17 cellular contexts compared by ENCODE assay signal in the genomic region with DNA sequence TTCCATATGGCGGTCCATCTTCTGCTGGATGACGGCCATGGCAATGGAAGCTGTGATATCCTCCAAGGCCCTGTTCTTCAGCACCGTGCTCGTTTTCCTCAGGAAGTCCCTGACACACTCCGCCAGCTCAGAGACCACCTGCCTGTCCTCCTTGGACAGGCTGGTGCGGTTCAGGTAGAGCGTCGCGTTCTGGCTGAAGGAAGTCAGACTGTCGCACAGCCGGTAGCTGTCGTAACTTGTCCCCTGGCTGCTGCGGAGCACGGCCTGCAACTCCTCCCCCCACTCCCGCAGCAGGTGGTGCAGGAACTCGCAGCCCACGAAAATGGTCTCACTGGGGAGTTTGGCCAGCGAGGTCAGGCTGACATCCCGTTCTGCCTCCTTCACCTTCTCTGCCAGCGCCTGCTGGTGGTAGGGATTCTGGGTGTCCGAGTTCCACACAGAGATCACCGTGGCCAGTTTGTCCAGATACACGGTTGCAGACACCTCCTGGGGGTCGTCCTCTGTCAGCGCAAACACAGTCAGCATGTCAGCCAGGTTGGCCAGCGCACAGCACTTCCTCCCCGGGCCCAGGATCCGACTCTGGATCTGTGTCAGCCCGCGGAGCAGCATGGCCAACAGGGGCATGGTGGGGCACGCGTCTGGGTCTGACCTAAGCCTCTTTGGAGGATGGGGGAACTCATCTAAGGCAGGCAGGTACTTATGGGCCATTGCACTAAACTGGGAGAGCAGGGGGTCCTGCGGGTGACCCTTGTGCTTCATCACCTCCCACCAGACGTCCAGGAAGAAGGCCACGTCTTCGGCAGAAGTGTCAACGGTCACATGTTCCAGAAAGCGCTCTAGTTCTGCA. TPM values are rescaled to one million over a fixed set of nuclear protein-coding genes. Genes with fewer than 3 reads are reported as not detected.
DNase-seq lines count a peak whose midpoint lies in the region; TF ChIP-seq lines count a peak whose summit lies in the region.
"Had no signal": no experiment of that assay in that cellular context is flagged by ENCODE, and none has a peak within 500 bp of the region (broad histone marks: within the 10 kb centered on the region; RNA-seq: fewer than 3 reads in every experiment).

No MANE protein-coding gene starts in this region.

- no peak overlapping the region for H3K27ac Mint-ChIP-seq in immature natural killer cell
- H3K27ac Mint-ChIP-seq: B cell; CD8-positive, alpha-beta T cell; HFFc6 had no signal

- intact Hi-C loops in posterior vena cava (cut with DNase I) (no loop called here), adrenal gland (cut with DNase I) (no loop called here)

- no peak overlapping the region for H3K4me3 Mint-ChIP-seq in immature natural killer cell
- H3K4me3 Mint-ChIP-seq: B cell; CD14-positive monocyte; CD8-positive, alpha-beta T cell; HFFc6 had no signal

- H3K4me2 ChIP-seq in BLaER1 treated with 17β-estradiol and CSF1 and Interleukin-3, amounts not matched to agents 10 nM and 100 nM, result peak overlapping the region; percentile 57 to 85 (median 69)

- 94 to 96% (median 95%) methylated on average over 16 to 38 of the region's 38 CpGs for WGBS in adrenal gland, 4 donors

- H3K27me3 Mint-ChIP-seq in immature natural killer cell (ENCODE audit: low read depth in 3 of 3), result peaks cover 0 to 5% (median 0%) of the 10 kb centered on the region in 3 donors
- H3K27me3 Mint-ChIP-seq: B cell had no signal

- H3K4me1 ChIP-seq in BLaER1 treated with 17β-estradiol and CSF1 and Interleukin-3, amounts not matched to agents 10 nM and 100 nM, result peaks cover 39 to 68% (median 61%) of the 10 kb centered on the region in 10 experiments
- H3K4me1 ChIP-seq in HEK293 (ENCODE audit: control insufficient read depth, insufficient read depth, low read length) (no peaks in the 10 kb centered on the region), adrenal gland (replicated peaks in 1 of 2) (peaks cover 8 to 10% of the 10 kb centered on the region in 2 donors)

- peaks cover 60 to 86% (median 77%) of the 10 kb centered on the region in 11 experiments for H3K36me3 ChIP-seq in BLaER1 treated with 17β-estradiol and CSF1 and Interleukin-3, amounts not matched to agents 10 nM and 100 nM
- H3K36me3 ChIP-seq in HEK293 (ENCODE audit: control insufficient read depth in 2 of 2, insufficient read depth in 1 of 2, low read length in 2 of 2), result peaks cover 25 to 82% of the 10 kb centered on the region in 2 experiments
- peaks cover 0 to 46% of the 10 kb centered on the region in 2 donors for H3K36me3 ChIP-seq in adrenal gland (replicated peaks in 1 of 2)

- POLR2A ChIA-PET in HEK293 (lab: Yijun Ruan, JAX), result interaction anchor here (1.5 kb wide), 1 partner anchor 8 kb away, joined by 3 read pairs; no protein-coding TSS in a partner anchor

- no peaks in the 10 kb centered on the region for H3K27me3 ChIP-seq in BLaER1 treated with 17β-estradiol and CSF1 and Interleukin-3, amounts not matched to agents 10 nM and 100 nM
- H3K27me3 ChIP-seq in adrenal gland, result no peaks in the 10 kb centered on the region

- peaks cover 25 to 26% of the 10 kb centered on the region in 2 donors for H3K4me1 Mint-ChIP-seq in immature natural killer cell

- CTCF ChIA-PET in HEK293 (lab: Yijun Ruan, JAX), result interaction anchor here (0.6 kb wide), 1 partner anchor 9 kb away, joined by 3 read pairs; no protein-coding TSS in a partner anchor

- peaks cover 0 to 13% (median 7%) of the 10 kb centered on the region in 11 experiments; a peak in 9 of 22 replicates for H3K9me3 ChIP-seq in BLaER1 treated with 17β-estradiol and CSF1 and Interleukin-3, amounts not matched to agents 10 nM and 100 nM (replicated peaks in 1 of 11)
- H3K9me3 ChIP-seq in HEK293 (ENCODE audit: control insufficient read depth, insufficient read depth, low read depth, low read length) (no peaks in the 10 kb centered on the region), adrenal gland (replicated peaks in 1 of 3) (no peaks in the 10 kb centered on the region)
- H3K9me3 ChIP-seq: HAP-1 had no signal

- H3K36me3 Mint-ChIP-seq in immature natural killer cell, result peaks cover 7 to 12% (median 10%) of the 10 kb centered on the region in 3 donors

- TF ChIP-seq CTCF in HEK293 (tag by site-specific recombination; IDR thresholded peaks at IDR 0.05) (no peak), adrenal gland (IDR thresholded peaks at IDR 0.05) (no peak)

- H3K4me3 ChIP-seq in BLaER1 treated with 17β-estradiol and CSF1 and Interleukin-3, amounts not matched to agents 10 nM and 100 nM, result peak overlapping the region in 1 of 10 experiments; percentile 4; a peak in 3 of 20 replicates
- no peak overlapping the region for H3K4me3 ChIP-seq in HEK293 (ENCODE audit: low read depth, low read length)
- no peak overlapping the region for H3K4me3 ChIP-seq in adrenal gland
- H3K4me3 ChIP-seq: HAP-1 had no signal

- TF ChIP-seq POLR2A in adrenal gland (IDR thresholded peaks at IDR 0.05), result no peak

- H3K9me3 Mint-ChIP-seq in immature natural killer cell, result no peaks in the 10 kb centered on the region
- H3K9me3 Mint-ChIP-seq: CD8-positive, alpha-beta T cell had no signal

- DNase-seq in cerebellar cortex (ENCODE audit: low spot score) (peak; percentile 39), posterior vena cava (ENCODE audit: low spot score) (peak; percentile 63), adrenal gland (no peak), NCI-H1694 (lab: John Stamatoyannopoulos, UW) (no peak), immature natural killer cell (no peak)
- DNase-seq: CD8-positive, alpha-beta T cell; COR-L47; DMS153; DMS79 treated with DMSO at 0.1 percent for 48 hours; EL; GDM1; HFFc6 had no signal

- peak overlapping the region in 8 of 11 experiments; percentile 13 to 63 (median 44); a peak in 11 of 22 replicates for H3K27ac ChIP-seq in BLaER1 treated with 17β-estradiol and CSF1 and Interleukin-3, amounts not matched to agents 10 nM and 100 nM
- H3K27ac ChIP-seq in HEK293 (ENCODE audit: extremely low read depth, low read depth, low read length) (no peak overlapping the region), adrenal gland (no peak overlapping the region)

- peak overlapping the region in 8 of 11 experiments; percentile 8 to 67 (median 34); a peak in 12 of 22 replicates for H3K9ac ChIP-seq in BLaER1 treated with 17β-estradiol and CSF1 and Interleukin-3, amounts not matched to agents 10 nM and 100 nM

- peaks cover 11 to 93% (median 86%) of the 10 kb centered on the region in 11 experiments; a peak in 21 of 22 replicates for H4K20me1 ChIP-seq in BLaER1 treated with 17β-estradiol and CSF1 and Interleukin-3, amounts not matched to agents 10 nM and 100 nM

TF ChIP-seq in HEK293, 187 proteins besides CTCF, POLR2A, EP300 and RAD21:
- TF ChIP-seq, protein P1, sequence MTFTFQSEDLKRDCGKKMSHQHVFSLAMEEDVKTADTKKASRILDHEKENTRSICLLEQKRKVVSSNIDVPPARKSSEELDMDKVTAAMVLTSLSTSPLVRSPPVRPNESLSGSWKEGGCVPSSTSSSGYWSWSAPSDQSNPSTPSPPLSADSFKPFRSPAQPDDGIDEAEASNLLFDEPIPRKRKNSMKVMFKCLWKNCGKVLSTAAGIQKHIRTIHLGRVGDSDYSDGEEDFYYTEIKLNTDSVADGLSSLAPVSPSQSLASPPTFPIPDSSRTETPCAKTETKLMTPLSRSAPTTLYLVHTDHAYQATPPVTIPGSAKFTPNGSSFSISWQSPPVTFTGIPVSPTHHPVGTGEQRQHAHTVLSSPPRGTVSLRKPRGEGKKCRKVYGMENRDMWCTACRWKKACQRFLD (tag by site-specific recombination; IDR thresholded peaks at IDR 0.05), result no peak
- peak; percentile 81 for TF ChIP-seq ZNF600 (tag by site-specific recombination; IDR thresholded peaks at IDR 0.05)

RNA-seq across cellular contexts. Expression of a gene that starts 5.1 kb away (rescaled TPM):
- 10 to 100 TPM; 12.5 to 13.2 TPM for total RNA-seq in posterior vena cava
- 10 to 100 TPM; 11.8 to 22.8 (median 15.3) TPM for total RNA-seq in adrenal gland
- polyA plus RNA-seq in adrenal gland, result 10 to 100 TPM in 1 of 3 donors, 1 to 10 TPM in 2; 5.3 to 11.9 (median 8.4) TPM
- polyA plus RNA-seq in immature natural killer cell, result 10 to 100 TPM; 10.9 to 20.1 (median 11.4) TPM

RNA-seq across cellular contexts. Expression of a gene that starts 14.6 kb away (rescaled TPM):
- 10 to 100 TPM in 1 of 2 donors, 1 to 10 TPM in 1; 9.9 to 10.4 TPM for total RNA-seq in posterior vena cava
- 1 to 10 TPM in 7 of 8 donors, under 1 TPM in 1; 0.72 to 8.7 (median 5.0) TPM for total RNA-seq in adrenal gland
- polyA plus RNA-seq in adrenal gland, result 1 to 10 TPM; 2.2 to 6.6 (median 2.6) TPM
- 1 to 10 TPM in 1 of 3 donors, under 1 TPM in 1, not detected in 1; 0.92 to 1.4 TPM for polyA plus RNA-seq in immature natural killer cell

RNA-seq across cellular contexts. Expression of a gene that starts 32.4 kb away (rescaled TPM):
- total RNA-seq in posterior vena cava (10 to 100 TPM; 61.5 to 62.8 TPM), adrenal gland (10 to 100 TPM; 20.1 to 87.7 (median 48.8) TPM)
- polyA plus RNA-seq in adrenal gland (10 to 100 TPM; 12.6 to 26.5 (median 19.1) TPM), immature natural killer cell (10 to 100 TPM in 1 of 3 donors, 1 to 10 TPM in 2; 3.3 to 13.0 (median 6.9) TPM)

RNA-seq across cellular contexts. Expression of a gene that starts 35.1 kb away (rescaled TPM):
- total RNA-seq in posterior vena cava, result 10 to 100 TPM; 40.2 to 41.5 TPM
- 10 to 100 TPM; 57.1 to 88.7 (median 74.3) TPM for total RNA-seq in adrenal gland
- polyA plus RNA-seq in adrenal gland, result 100 to 1,000 TPM in 1 of 3 donors, 10 to 100 TPM in 2; 29.8 to 106 (median 33.2) TPM
- polyA plus RNA-seq in immature natural killer cell, result 10 to 100 TPM; 90.8 to 94.9 (median 92.0) TPM

RNA-seq across cellular contexts. Expression of a gene that starts 35.1 kb away (rescaled TPM):
- total RNA-seq in posterior vena cava (1 to 10 TPM; 7.4 to 7.8 TPM), adrenal gland (10 to 100 TPM; 18.0 to 26.2 (median 19.8) TPM)
- polyA plus RNA-seq in adrenal gland (10 to 100 TPM; 12.9 to 15.4 (median 13.0) TPM), immature natural killer cell (10 to 100 TPM; 26.1 to 40.6 (median 27.5) TPM)

Comparison
In these comparisons a context has a peak if more than half of its experiments do, and no peak if none do; other contexts are left out.
1. H3K27ac ChIP-seq: peak in BLaER1 treated with 17β-estradiol and CSF1 and Interleukin-3, amounts not matched to agents 10 nM and 100 nM (8 of 11); none in HEK293 (single experiment) and adrenal gland (0 of 5).
2. DNase-seq: peak in cerebellar cortex (single experiment) and posterior vena cava (single experiment); none in adrenal gland (0 of 7), NCI-H1694 (single experiment) and immature natural killer cell (0 of 3).